ENCODE assay signal across 1 cellular context in genomic region chr1:27321813-27322568, GRCh38.
TF ChIP-seq lines count a peak whose summit lies in the region.

Gene TMEM222, plus strand, starts transcription at chr1:27322163. Its CDS starts 35 bp downstream, at chr1:27322198.

TF ChIP-seq in K562, 482 proteins besides CTCF, POLR2A, EP300 and RAD21 (continued from another document):
- TF ChIP-seq, protein P1, sequence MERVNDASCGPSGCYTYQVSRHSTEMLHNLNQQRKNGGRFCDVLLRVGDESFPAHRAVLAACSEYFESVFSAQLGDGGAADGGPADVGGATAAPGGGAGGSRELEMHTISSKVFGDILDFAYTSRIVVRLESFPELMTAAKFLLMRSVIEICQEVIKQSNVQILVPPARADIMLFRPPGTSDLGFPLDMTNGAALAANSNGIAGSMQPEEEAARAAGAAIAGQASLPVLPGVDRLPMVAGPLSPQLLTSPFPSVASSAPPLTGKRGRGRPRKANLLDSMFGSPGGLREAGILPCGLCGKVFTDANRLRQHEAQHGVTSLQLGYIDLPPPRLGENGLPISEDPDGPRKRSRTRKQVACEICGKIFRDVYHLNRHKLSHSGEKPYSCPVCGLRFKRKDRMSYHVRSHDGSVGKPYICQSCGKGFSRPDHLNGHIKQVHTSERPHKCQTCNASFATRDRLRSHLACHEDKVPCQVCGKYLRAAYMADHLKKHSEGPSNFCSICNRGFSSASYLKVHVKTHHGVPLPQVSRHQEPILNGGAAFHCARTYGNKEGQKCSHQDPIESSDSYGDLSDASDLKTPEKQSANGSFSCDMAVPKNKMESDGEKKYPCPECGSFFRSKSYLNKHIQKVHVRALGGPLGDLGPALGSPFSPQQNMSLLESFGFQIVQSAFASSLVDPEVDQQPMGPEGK (CRISPR knock-in tag; IDR thresholded peaks at IDR 0.05; ENCODE audit: borderline replicate concordance): no peak
- TF ChIP-seq CHD7 (IDR thresholded peaks at IDR 0.05; ENCODE audit: low read depth, low read length) (no peak), RBM25 (IDR thresholded peaks at IDR 0.05; ENCODE audit: low read depth, low read length, severe bottlenecking) (peak; percentile 64), ELF4 (CRISPR knock-in tag; IDR thresholded peaks at IDR 0.05) (peak; percentile 91), ZFP1 (CRISPR knock-in tag; IDR thresholded peaks at IDR 0.05) (no peak), MCM7 (IDR thresholded peaks at IDR 0.05) (no peak), CC2D1A (IDR thresholded peaks at IDR 0.05) (no peak; the same call in 1 of the 2 replicates), CREBBP (IDR thresholded peaks at IDR 0.05; ENCODE audit: low read depth, low read length) (no peak), ZNF445 (CRISPR knock-in tag; IDR thresholded peaks at IDR 0.05; ENCODE audit: low read depth) (no peak), ZKSCAN1 (IDR thresholded peaks at IDR 0.05; ENCODE audit: low read depth, low read length) (peak; percentile 61; the same call in 1 of the 2 replicates), ADNP (tag; IDR thresholded peaks at IDR 0.05) (no peak), FOXK1 (CRISPR knock-in tag; IDR thresholded peaks at IDR 0.05; ENCODE audit: borderline replicate concordance) (peak; percentile 97)
- TF ChIP-seq, protein P2, sequence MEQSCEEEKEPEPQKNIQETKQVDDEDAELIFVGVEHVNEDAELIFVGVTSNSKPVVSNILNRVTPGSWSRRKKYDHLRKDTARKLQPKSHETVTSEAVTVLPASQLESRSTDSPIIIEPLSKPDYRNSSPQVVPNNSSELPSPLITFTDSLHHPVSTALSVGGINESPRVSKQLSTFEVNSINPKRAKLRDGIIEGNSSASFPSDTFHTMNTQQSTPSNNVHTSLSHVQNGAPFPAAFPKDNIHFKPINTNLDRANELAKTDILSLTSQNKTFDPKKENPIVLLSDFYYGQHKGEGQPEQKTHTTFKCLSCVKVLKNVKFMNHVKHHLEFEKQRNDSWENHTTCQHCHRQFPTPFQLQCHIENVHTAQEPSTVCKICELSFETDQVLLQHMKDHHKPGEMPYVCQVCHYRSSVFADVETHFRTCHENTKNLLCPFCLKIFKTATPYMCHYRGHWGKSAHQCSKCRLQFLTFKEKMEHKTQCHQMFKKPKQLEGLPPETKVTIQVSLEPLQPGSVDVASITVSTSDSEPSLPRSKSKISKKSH (CRISPR knock-in tag; IDR thresholded peaks at IDR 0.05): no peak
